ENCODE assay signal across 10 cellular contexts in genomic region chr12:12379831-12380730, GRCh38. TPM values are rescaled to one million over a fixed set of nuclear protein-coding genes. Genes with fewer than 3 reads are reported as not detected.
DNase-seq lines count a peak whose midpoint lies in the region; TF ChIP-seq lines count a peak whose summit lies in the region.
"Had no signal": no experiment of that assay in that cellular context is flagged by ENCODE, and none has a peak within 500 bp of the region (broad histone marks: within the 10 kb centered on the region; RNA-seq: fewer than 3 reads in every experiment).

No MANE protein-coding gene starts in this region.

- H3K4me1 ChIP-seq in tibial artery (peaks cover 0 to 18% (median 9%) of the 10 kb centered on the region in 4 donors), smooth muscle cell (ENCODE audit: low read depth) (peaks cover 9% of the 10 kb centered on the region)

- H3K27ac ChIP-seq in tibial artery (peak overlapping the region; percentile 24 to 27), smooth muscle cell (ENCODE audit: low read depth) (no peak overlapping the region)
- H3K27ac ChIP-seq: colonic mucosa had no signal

- peak overlapping the region; percentile 94 for H3K27ac Mint-ChIP-seq in activated T-cell treated with anti-CD3 and anti-CD28 coated beads, Interleukin-2, amount 50 U/mL, for 24 hours
- peak overlapping the region; percentile 93 for H3K27ac Mint-ChIP-seq in T-helper 1 cell treated with Interleukin-12 subunit alpha and Interleukin-12 subunit beta and Interleukin-4 antibody, amounts not matched to agents 30 μg/mL and 1 μg/mL, for 36 hours

- H4K20me1 ChIP-seq in smooth muscle cell (ENCODE audit: low read depth) = no peaks in the 10 kb centered on the region

- H3K79me2 ChIP-seq in smooth muscle cell (ENCODE audit: low read depth) = no peaks in the 10 kb centered on the region

- H3K4me3 Mint-ChIP-seq in activated T-cell treated with anti-CD3 and anti-CD28 coated beads, Interleukin-2, amount 50 U/mL, for 24 hours = peak overlapping the region; percentile 2
- peak overlapping the region; percentile 9 for H3K4me3 Mint-ChIP-seq in T-helper 1 cell treated with Interleukin-12 subunit alpha and Interleukin-12 subunit beta and Interleukin-4 antibody, amounts not matched to agents 30 μg/mL and 1 μg/mL, for 36 hours

- DNase-seq in activated T-cell treated with anti-CD3 and anti-CD28 coated beads, Interleukin-2, amount 50 U/mL, for 24 hours = no peak
- DNase-seq in activated T-cell treated with anti-CD3 and anti-CD28 coated beads for 4 hours (no peak), hepatic stellate cell (ENCODE audit: low spot score) (peak; percentile 17), tibial artery (no peak), smooth muscle cell (lab: John Stamatoyannopoulos, UW; ENCODE audit: unreplicated experiment) (no peak), GOT3 (lab: John Stamatoyannopoulos, UW) (no peak), cerebellar cortex (ENCODE audit: low spot score) (no peak)
- DNase-seq: colonic mucosa, SHP77 had no signal

- no peak overlapping the region for H3K9ac ChIP-seq in smooth muscle cell (ENCODE audit: low read depth)

- TF ChIP-seq CTCF in tibial artery (IDR thresholded peaks at IDR 0.05) (no peak), smooth muscle cell (IDR thresholded peaks at IDR 0.05; ENCODE audit: borderline replicate concordance, insufficient read depth, poor library complexity, severe bottlenecking) (no peak)

- peaks cover 66% of the 10 kb centered on the region for H3K4me1 Mint-ChIP-seq in activated T-cell treated with anti-CD3 and anti-CD28 coated beads, Interleukin-2, amount 50 U/mL, for 24 hours (ENCODE audit: low read depth)
- peaks cover 43% of the 10 kb centered on the region for H3K4me1 Mint-ChIP-seq in T-helper 1 cell treated with Interleukin-12 subunit alpha and Interleukin-12 subunit beta and Interleukin-4 antibody, amounts not matched to agents 30 μg/mL and 1 μg/mL, for 36 hours (ENCODE audit: low read depth)

- H3K36me3 ChIP-seq in tibial artery = no peaks in the 10 kb centered on the region
- no peaks in the 10 kb centered on the region for H3K36me3 ChIP-seq in smooth muscle cell (ENCODE audit: low read depth)
- H3K36me3 ChIP-seq: colonic mucosa had no signal

- H3K4me2 ChIP-seq in smooth muscle cell = no peak overlapping the region

- 95% methylated on average over 4 of the region's 4 CpGs for WGBS in smooth muscle cell (ENCODE audit: low lambda C conversion rate)

- intact Hi-C loops in tibial artery (cut with DNase I; ENCODE audit: low total_unique reads) = loop anchor here (5.0 kb wide), 3 partner anchors 187 to 327 kb away; no protein-coding TSS in a partner anchor

- H3K4me3 ChIP-seq in tibial artery (no peak overlapping the region), smooth muscle cell (no peak overlapping the region)
- H3K4me3 ChIP-seq: colonic mucosa had no signal

- no peaks in the 10 kb centered on the region for H3F3A ChIP-seq in smooth muscle cell (ENCODE audit: low read depth)

- peaks cover 9% of the 10 kb centered on the region for H3K9me3 Mint-ChIP-seq in activated T-cell treated with anti-CD3 and anti-CD28 coated beads, Interleukin-2, amount 50 U/mL, for 24 hours
- H3K9me3 Mint-ChIP-seq in T-helper 1 cell treated with Interleukin-12 subunit alpha and Interleukin-12 subunit beta and Interleukin-4 antibody, amounts not matched to agents 30 μg/mL and 1 μg/mL, for 36 hours = peaks cover 7% of the 10 kb centered on the region

- H3K27me3 ChIP-seq in tibial artery = no peaks in the 10 kb centered on the region
- no peaks in the 10 kb centered on the region for H3K27me3 ChIP-seq in smooth muscle cell (ENCODE audit: low read depth)
- H3K27me3 ChIP-seq: colonic mucosa had no signal

- H3K27me3 Mint-ChIP-seq in activated T-cell treated with anti-CD3 and anti-CD28 coated beads, Interleukin-2, amount 50 U/mL, for 24 hours = no peaks in the 10 kb centered on the region
- no peaks in the 10 kb centered on the region for H3K27me3 Mint-ChIP-seq in T-helper 1 cell treated with Interleukin-12 subunit alpha and Interleukin-12 subunit beta and Interleukin-4 antibody, amounts not matched to agents 30 μg/mL and 1 μg/mL, for 36 hours (ENCODE audit: low read depth)

- H2AFZ ChIP-seq in smooth muscle cell (ENCODE audit: low read depth) = no peak overlapping the region

- peaks cover 73% of the 10 kb centered on the region for H3K36me3 Mint-ChIP-seq in activated T-cell treated with anti-CD3 and anti-CD28 coated beads, Interleukin-2, amount 50 U/mL, for 24 hours (ENCODE audit: low read depth)
- peaks cover 25% of the 10 kb centered on the region for H3K36me3 Mint-ChIP-seq in T-helper 1 cell treated with Interleukin-12 subunit alpha and Interleukin-12 subunit beta and Interleukin-4 antibody, amounts not matched to agents 30 μg/mL and 1 μg/mL, for 36 hours (ENCODE audit: low read depth)

- H3K9me3 ChIP-seq in tibial artery (no peaks in the 10 kb centered on the region), smooth muscle cell (replicated peaks; ENCODE audit: low read depth) (no peaks in the 10 kb centered on the region)
- H3K9me3 ChIP-seq: colonic mucosa had no signal

RNA-seq across cellular contexts. Expression of gene BORCS5, which starts 23.2 kb away (rescaled TPM):
- 11.2 and 29.8 TPM in 2 replicates for total RNA-seq in smooth muscle cell
- polyA plus RNA-seq in smooth muscle cell = 8.0 and 11.7 TPM in 2 replicates

RNA-seq across cellular contexts. Expression of gene MANSC1, which starts 30.0 kb away (rescaled TPM):
- 0.58 and 5.1 TPM in 2 replicates for total RNA-seq in smooth muscle cell
- polyA plus RNA-seq in smooth muscle cell = 0.09 and 0.82 TPM in 2 replicates
